In genomic region chr3:53071882-53072431, GRCh38 we compare ENCODE assay signal across 8 cellular contexts. TPM values are rescaled to one million over a fixed set of nuclear protein-coding genes. Genes with fewer than 3 reads are reported as not detected.
DNase-seq lines count a peak whose midpoint lies in the region; ATAC-seq lines count a peak whose summit lies in the region.

No MANE protein-coding gene starts in this region.

- H3K4me2 ChIP-seq in skeletal muscle satellite cell (ENCODE audit: low read length), result peak overlapping the region; percentile 97

- no peak overlapping the region for H3K9ac ChIP-seq in iPS-18a (ENCODE audit: low read length)
- no peak overlapping the region for H3K9ac ChIP-seq in skeletal muscle satellite cell (ENCODE audit: low read depth, low read length)

- H3K27me3 Mint-ChIP-seq in activated CD4-positive, alpha-beta T cell treated with anti-CD3 and anti-CD28 coated beads, Interleukin-2, amount 10 ng/mL, durations not matched to agents 7 days and 5 days, result no peaks in the 10 kb centered on the region
- H3K27me3 Mint-ChIP-seq in T-cell, result no peaks in the 10 kb centered on the region

- H3K36me3 ChIP-seq in iPS-18a (ENCODE audit: control insufficient read depth, low read depth, low read length) (no peaks in the 10 kb centered on the region), skeletal muscle satellite cell (ENCODE audit: insufficient read depth, low read length) (no peaks in the 10 kb centered on the region)

- ATAC-seq in T-cell (replicated peaks in 1 of 4), result no peak

- H3K27ac ChIP-seq in iPS-18a (ENCODE audit: low read length), result no peak overlapping the region

- peaks cover 24% of the 10 kb centered on the region for H3K4me1 Mint-ChIP-seq in activated CD4-positive, alpha-beta T cell treated with anti-CD3 and anti-CD28 coated beads, Interleukin-2, amount 10 ng/mL, durations not matched to agents 7 days and 5 days
- peaks cover 17 to 19% (median 17%) of the 10 kb centered on the region in 3 donors for H3K4me1 Mint-ChIP-seq in T-cell

- H3K9me3 Mint-ChIP-seq in activated CD4-positive, alpha-beta T cell treated with anti-CD3 and anti-CD28 coated beads, Interleukin-2, amount 10 ng/mL, durations not matched to agents 7 days and 5 days, result no peaks in the 10 kb centered on the region
- H3K9me3 Mint-ChIP-seq in T-cell, result no peaks in the 10 kb centered on the region

- peaks cover 13% of the 10 kb centered on the region for H3K4me1 ChIP-seq in iPS-18a (ENCODE audit: control insufficient read depth, low read depth, low read length)
- H3K4me1 ChIP-seq in skeletal muscle satellite cell (ENCODE audit: control insufficient read depth, insufficient read depth, low read length), result peaks cover 6% of the 10 kb centered on the region

- POLR2A ChIA-PET in activated CD4-positive, alpha-beta T cell treated with anti-CD3 and anti-CD28 coated beads, Interleukin-2, amount 10 ng/mL, durations not matched to agents 7 days and 5 days (lab: Charles Lee), result no interaction called here
- POLR2A ChIA-PET in T-cell (lab: Charles Lee), result no interaction called here

- H3K4me3 ChIP-seq in iPS-18a (ENCODE audit: low read length), result peak overlapping the region; percentile 65
- no peak overlapping the region for H3K4me3 ChIP-seq in skeletal muscle satellite cell (ENCODE audit: low read length)

- H3K36me3 Mint-ChIP-seq in activated CD4-positive, alpha-beta T cell treated with anti-CD3 and anti-CD28 coated beads, Interleukin-2, amount 10 ng/mL, durations not matched to agents 7 days and 5 days (ENCODE audit: low read depth), result no peaks in the 10 kb centered on the region
- peaks cover 7% of the 10 kb centered on the region for H3K36me3 Mint-ChIP-seq in T-cell

- CTCF ChIA-PET in activated CD4-positive, alpha-beta T cell treated with anti-CD3 and anti-CD28 coated beads, Interleukin-2, amount 10 ng/mL, durations not matched to agents 7 days and 5 days (lab: Charles Lee), result interaction anchor here (1.0 to 2.6 kb wide), 3 partner anchors 30 to 221 kb away, joined by 3 to 7 read pairs (median 5); no protein-coding TSS in a partner anchor
- CTCF ChIA-PET in T-cell (lab: Charles Lee), result interaction anchor here (0.7 to 1.1 kb wide), 2 partner anchors 48 to 165 kb away, joined by 3 read pairs; no protein-coding TSS in a partner anchor

- peak overlapping the region; percentile 97 for H3K27ac Mint-ChIP-seq in activated CD4-positive, alpha-beta T cell treated with anti-CD3 and anti-CD28 coated beads, Interleukin-2, amount 10 ng/mL, durations not matched to agents 7 days and 5 days
- H3K27ac Mint-ChIP-seq in T-cell, result peak overlapping the region; percentile 87 to 94

- peak overlapping the region; percentile 84 for H3K4me3 Mint-ChIP-seq in activated CD4-positive, alpha-beta T cell treated with anti-CD3 and anti-CD28 coated beads, Interleukin-2, amount 10 ng/mL, durations not matched to agents 7 days and 5 days
- H3K4me3 Mint-ChIP-seq in T-cell, result peak overlapping the region; percentile 90 to 96 (median 91)

- DNase-seq in activated CD4-positive, alpha-beta T cell treated with anti-CD3 and anti-CD28 coated beads, Interleukin-2, amount 10 ng/mL, durations not matched to agents 7 days and 5 days, result no peak
- no peak for DNase-seq in activated CD4-positive, alpha-beta T cell treated with anti-CD3 and anti-CD28 coated beads for 48 hours
- no peak for DNase-seq in T-cell
- no peak for DNase-seq in NOMO-1 (lab: John Stamatoyannopoulos, UW; ENCODE audit: unreplicated experiment in 2 of 2)
- DNase-seq in SKM-1 treated with dmso at 0.1 percent for 144 hours (lab: John Stamatoyannopoulos, UW; ENCODE audit: unreplicated experiment), result no peak
- DNase-seq in NCI-H2029 treated with DMSO at 0.1 percent for 48 hours (lab: John Stamatoyannopoulos, UW), result no peak

- H3K27me3 ChIP-seq in iPS-18a (ENCODE audit: control insufficient read depth, insufficient read depth, low read length), result peaks cover 4% of the 10 kb centered on the region
- peaks cover 2% of the 10 kb centered on the region for H3K27me3 ChIP-seq in skeletal muscle satellite cell (ENCODE audit: control insufficient read depth, insufficient read depth, low read length)

- H3K9me3 ChIP-seq in iPS-18a (ENCODE audit: control insufficient read depth, low read depth, low read length) (no peaks in the 10 kb centered on the region), skeletal muscle satellite cell (replicated peaks; ENCODE audit: low read length) (no peaks in the 10 kb centered on the region)

RNA-seq across cellular contexts. Expression of gene SFMBT1, which starts 26.1 kb away (rescaled TPM):
- 10 to 100 TPM; 32.2 to 32.8 TPM for total RNA-seq in activated CD4-positive, alpha-beta T cell treated with anti-CD3 and anti-CD28 coated beads, Interleukin-2, amount 10 ng/mL, durations not matched to agents 7 days and 5 days
- 10 to 100 TPM; 30.3 to 42.7 (median 37.7) TPM for total RNA-seq in T-cell
- total RNA-seq in skeletal muscle satellite cell (2012; rRNA removed), result 3.9 and 5.1 TPM in 2 replicates

RNA-seq across cellular contexts. Expression of gene RFT1, which starts 58.3 kb away (rescaled TPM):
- total RNA-seq in activated CD4-positive, alpha-beta T cell treated with anti-CD3 and anti-CD28 coated beads, Interleukin-2, amount 10 ng/mL, durations not matched to agents 7 days and 5 days, result 10 to 100 TPM; 33.3 to 34.1 TPM
- 10 to 100 TPM; 14.4 to 27.8 (median 26.6) TPM for total RNA-seq in T-cell
- 17.5 and 19.2 TPM in 2 replicates for total RNA-seq in skeletal muscle satellite cell (2012; rRNA removed)
